ENCODE assay signal across 8 cellular contexts in the genomic region with DNA sequence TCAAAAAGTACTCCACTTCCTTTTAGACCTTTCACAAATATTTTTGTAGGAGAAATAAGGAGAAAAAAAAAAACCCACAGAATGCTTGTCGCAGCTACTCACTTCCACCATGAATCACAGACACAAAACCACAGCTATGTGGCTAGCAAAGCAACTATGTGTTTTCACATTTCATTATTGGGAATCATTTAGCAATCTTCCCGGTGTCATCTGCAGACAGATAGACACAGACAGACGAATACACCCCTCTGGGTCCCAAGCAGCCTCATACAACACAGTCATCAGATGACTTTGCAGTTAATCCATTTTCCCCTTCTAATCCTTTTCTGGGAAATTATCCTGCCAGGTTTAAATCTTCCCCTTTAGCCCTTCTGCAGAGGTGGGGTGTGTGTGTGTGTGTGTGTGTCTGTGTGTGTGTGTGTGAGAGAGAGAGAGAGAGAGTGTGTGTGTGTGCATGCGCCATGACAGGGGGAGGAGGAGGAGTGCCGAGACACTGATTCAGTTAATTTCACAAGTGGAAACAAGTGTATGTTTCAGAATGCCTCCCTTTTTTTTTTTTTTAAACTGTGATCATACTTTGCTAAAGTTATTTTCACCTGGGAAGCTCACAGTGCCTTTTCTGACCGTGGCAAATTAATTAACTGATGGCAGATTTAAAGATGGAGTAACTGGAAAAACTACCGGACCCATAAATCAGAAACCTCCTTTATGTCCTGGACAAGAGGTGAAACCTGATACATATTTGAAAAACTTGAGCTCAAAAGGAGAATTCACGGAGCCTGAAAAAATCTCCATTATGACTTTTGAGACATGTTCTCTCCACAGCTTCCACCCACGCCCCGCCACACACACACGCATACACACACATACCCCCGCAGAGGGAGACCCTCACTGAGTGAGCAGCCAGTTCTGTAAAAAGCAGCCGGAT. TPM values are rescaled to one million over a fixed set of nuclear protein-coding genes. Genes with fewer than 3 reads are reported as not detected.
A peak's percentile ranks its signal among the peaks of the same experiment; 100 is the strongest.
DNase-seq lines count a peak whose midpoint lies in the region; ATAC-seq and TF ChIP-seq lines count a peak whose summit lies in the region.

No MANE protein-coding gene starts in this region.

- DNase-seq in NCI-H510A treated with DMSO at 0.1 percent for 48 hours (lab: John Stamatoyannopoulos, UW) (peak; percentile 81), NCI-H510A (lab: John Stamatoyannopoulos, UW) (no peak), PC-3 (peak; percentile 97), dedifferentiated amniotic fluid mesenchymal stem cell (ENCODE audit: extremely low spot score) (peak; percentile 97), nephron progenitor cell (peak; percentile 65), T-helper 9 cell (no peak), GF-D8 (lab: John Stamatoyannopoulos, UW) (no peak), cortex of kidney (lab: John Stamatoyannopoulos, UW) (no peak)

- peaks cover 6% of the 10 kb centered on the region for H3K27me3 Mint-ChIP-seq in nephron progenitor cell (ENCODE audit: low read depth, poor library complexity)

- no peaks in the 10 kb centered on the region for H4K20me1 ChIP-seq in PC-3 (ENCODE audit: low read length)

- no peaks in the 10 kb centered on the region for H3K27me3 ChIP-seq in PC-3 (ENCODE audit: low read length)

- H2AFZ ChIP-seq in PC-3 (ENCODE audit: low read length): peak overlapping the region; percentile 54

- H3K4me1 ChIP-seq in PC-3 (ENCODE audit: insufficient read depth, low read length): peaks cover 68% of the 10 kb centered on the region

- intact Hi-C loops in PC-3 (cut with micrococcal nuclease): loop anchor here (1.0 to 2.0 kb wide), 4 partner anchors 8 to 79 kb away; a partner anchor contains a TSS

- TF ChIP-seq CTCF in PC-3 (conservative IDR thresholded peaks at IDR 0.05; ENCODE audit: low read depth, low read length) (no peak), nephron progenitor cell (IDR thresholded peaks at IDR 0.05) (no peak)

- peaks cover 63% of the 10 kb centered on the region for H3K4me1 Mint-ChIP-seq in nephron progenitor cell

- peak overlapping the region; percentile 98 for H3K27ac ChIP-seq in PC-3 (ENCODE audit: low read length)

- H3K9me2 ChIP-seq in PC-3 (replicated peaks; ENCODE audit: low read length): no peaks in the 10 kb centered on the region

- TSS peak; percentile 91 for BruUV-seq in PC-3 (replicated peaks; lab: Mats Ljungman, UMichigan)

- H3K9me3 ChIP-seq in PC-3 (ENCODE audit: low read length): no peaks in the 10 kb centered on the region

- peak overlapping the region; percentile 95 for H3K27ac Mint-ChIP-seq in nephron progenitor cell

- peaks cover 17% of the 10 kb centered on the region for H3F3A ChIP-seq in PC-3 (ENCODE audit: low read length, unreplicated experiment)

- peak overlapping the region; percentile 57 for H3K4me3 Mint-ChIP-seq in nephron progenitor cell

- ATAC-seq in PC-3: peak; percentile 80

- H3K36me3 ChIP-seq in PC-3 (ENCODE audit: low read depth, low read length): no peaks in the 10 kb centered on the region

- H3K36me3 Mint-ChIP-seq in nephron progenitor cell (ENCODE audit: low read depth): no peaks in the 10 kb centered on the region

- POLR2A ChIA-PET in PC-3 (lab: Charles Lee; ENCODE audit: unreplicated experiment): interaction anchor here (0.7 kb wide), 3 partner anchors 79 to 207 kb away, joined by 3 to 10 read pairs (median 4); a partner anchor contains a TSS

- peak overlapping the region; percentile 57 for H3K4me3 ChIP-seq in PC-3 (ENCODE audit: low read length)

- peak overlapping the region; percentile 85 for H3K4me2 ChIP-seq in PC-3 (ENCODE audit: low read length)

- CTCF ChIA-PET in PC-3 (lab: Charles Lee): interaction anchor here (0.7 to 2.2 kb wide), 5 partner anchors 37 to 72 kb away, joined by 3 to 11 read pairs (median 8); no protein-coding TSS in a partner anchor

- peaks cover 19% of the 10 kb centered on the region; the same call in 1 of the 2 replicates for H3K79me2 ChIP-seq in PC-3 (ENCODE audit: low read length)

- no peaks in the 10 kb centered on the region for H3K9me3 Mint-ChIP-seq in nephron progenitor cell

- H3K9ac ChIP-seq in PC-3 (ENCODE audit: low read length): peak overlapping the region; percentile 80

RNA-seq across cellular contexts. Expression of a gene that starts 39.9 kb away (rescaled TPM):
- 17.4 and 18.1 TPM in 2 replicates for total RNA-seq in PC-3 (2014; rRNA removed)

Comparison
In these comparisons a context has a peak if more than half of its experiments do, and no peak if none do; other contexts are left out.
1. DNase-seq: peak in NCI-H510A treated with DMSO at 0.1 percent for 48 hours (single experiment), PC-3 (single experiment), dedifferentiated amniotic fluid mesenchymal stem cell (single experiment) and nephron progenitor cell (single experiment); none in NCI-H510A (single experiment), T-helper 9 cell (single experiment), GF-D8 (single experiment) and cortex of kidney (single experiment).